ENCODE assay signal across 23 cellular contexts in genomic region chr20:35363190-35363589, GRCh38. TPM values are rescaled to one million over a fixed set of nuclear protein-coding genes. Genes with fewer than 3 reads are reported as not detected.
DNase-seq lines count a peak whose midpoint lies in the region; ATAC-seq and TF ChIP-seq lines count a peak whose summit lies in the region.
"Had no signal": no experiment of that assay in that cellular context is flagged by ENCODE, and none has a peak within 500 bp of the region (broad histone marks: within the 10 kb centered on the region; RNA-seq: fewer than 3 reads in every experiment).

No MANE protein-coding gene starts in this region.

- H3K27ac ChIP-seq in right cardiac atrium (ENCODE audit: low read length) (no peak overlapping the region), testis (peak overlapping the region in 1 of 2 donors; percentile 33)
- H3K27ac ChIP-seq: adrenal gland, thoracic aorta had no signal

- 26% methylated on average over 2 of the region's 2 CpGs for WGBS in right cardiac atrium
- 38 to 51% methylated on average over 2 of the region's 2 CpGs for WGBS in testis, 2 donors

- H3K36me3 Mint-ChIP-seq in glutamatergic neuron (ENCODE audit: unreplicated experiment), result no peaks in the 10 kb centered on the region

- in situ Hi-C loops in SK-MEL-5 (cut with HindIII; ENCODE audit: low pct_unique_long_range_greater_than_20kb, low sequenced_read_pairs) (no loop called here), ACHN (cut with HindIII; ENCODE audit: low pct_ligation_motif_present, low pct_unique_long_range_greater_than_20kb, low sequenced_read_pairs) (no loop called here)

- no peak for TF ChIP-seq POLR2A in testis (IDR thresholded peaks at IDR 0.05)

- H3K27me3 ChIP-seq in right cardiac atrium (ENCODE audit: control insufficient read depth, insufficient read depth) (no peaks in the 10 kb centered on the region), testis (no peaks in the 10 kb centered on the region)
- H3K27me3 ChIP-seq: adrenal gland had no signal

- H3K4me3 Mint-ChIP-seq in glutamatergic neuron (ENCODE audit: unreplicated experiment), result no peak overlapping the region
- H3K4me3 Mint-ChIP-seq: activated CD4-positive, alpha-beta T cell treated with anti-CD3 and anti-CD28 coated beads, Interleukin-2, amount 10 ng/mL, durations not matched to agents 7 days and 5 days; CD4-positive, CD25-positive, alpha-beta regulatory T cell; central memory CD8-positive, alpha-beta T cell; nephron progenitor cell; stimulated activated effector memory CD8-positive, alpha-beta T cell treated with anti-CD3 and anti-CD28 coated beads, Interleukin-12 subunit alpha, Interleukin-12 subunit beta, amount 100 ng/mL, for 72 hours had no signal

- H3K9me3 ChIP-seq in right cardiac atrium (ENCODE audit: control insufficient read depth, low read length) (no peaks in the 10 kb centered on the region), testis (no peaks in the 10 kb centered on the region)
- H3K9me3 ChIP-seq: adrenal gland, thoracic aorta had no signal

- TF ChIP-seq CTCF in fibroblast of villous mesenchyme (IDR thresholded peaks at IDR 0.05; ENCODE audit: insufficient read depth, low read depth, low read length), result no peak
- TF ChIP-seq CTCF in testis (IDR thresholded peaks at IDR 0.05), result no peak
- TF ChIP-seq CTCF in glutamatergic neuron (IDR thresholded peaks at IDR 0.05; ENCODE audit: partially characterized antibody, unreplicated experiment), result no peak

- H3K4me3 ChIP-seq in right cardiac atrium (ENCODE audit: low read length) (no peak overlapping the region), fibroblast of villous mesenchyme (ENCODE audit: low read depth, low read length) (no peak overlapping the region), testis (no peak overlapping the region)
- H3K4me3 ChIP-seq: adrenal gland, thoracic aorta had no signal

- H3K27ac Mint-ChIP-seq in glutamatergic neuron (ENCODE audit: unreplicated experiment), result no peak overlapping the region
- H3K27ac Mint-ChIP-seq: activated CD4-positive, alpha-beta T cell treated with anti-CD3 and anti-CD28 coated beads, Interleukin-2, amount 10 ng/mL, durations not matched to agents 7 days and 5 days; stimulated activated effector memory CD8-positive, alpha-beta T cell treated with anti-CD3 and anti-CD28 coated beads, Interleukin-12 subunit alpha, Interleukin-12 subunit beta, amount 100 ng/mL, for 72 hours had no signal

- peaks cover 1% of the 10 kb centered on the region for H3K4me1 ChIP-seq in right cardiac atrium (ENCODE audit: control insufficient read depth, insufficient read depth, low read length)
- H3K4me1 ChIP-seq in testis, result peaks cover 11% of the 10 kb centered on the region

- no peak for DNase-seq in right cardiac atrium
- DNase-seq in Right ventricle myocardium superior, result no peak
- peak; percentile 96 for DNase-seq in SK-MEL-5 (ENCODE audit: low read depth, low spot score)
- peak; percentile 75 for DNase-seq in fibroblast of villous mesenchyme (ENCODE audit: low read depth)
- DNase-seq in testis, result peak; percentile 79
- no peak for DNase-seq in stimulated activated CD4-positive, alpha-beta T cell treated with anti-CD3 and anti-CD28 coated beads, Interleukin-12 subunit alpha, Interleukin-12 subunit beta, amount 100 ng/mL, for 4 hours
- DNase-seq in ACHN, result no peak
- no peak for DNase-seq in glutamatergic neuron
- DNase-seq: activated CD4-positive, alpha-beta T cell treated with anti-CD3 and anti-CD28 coated beads, Interleukin-2, amount 10 ng/mL, durations not matched to agents 7 days and 5 days; activated CD8-positive, alpha-beta memory T cell treated with anti-CD3 and anti-CD28 coated beads, Interleukin-2, amount 50 U/mL, for 48 hours; activated effector memory CD4-positive, alpha-beta T cell treated with anti-CD3 and anti-CD28 coated beads, Interleukin-2, amount 50 U/mL, for 16 hours; adrenal gland; CD4-positive, CD25-positive, alpha-beta regulatory T cell; GOT3; Karpas-422; left cardiac atrium; NCI-H187 treated with DMSO at 0.1 percent for 48 hours; NCI-H526 treated with DMSO at 0.1 percent for 48 hours; nephron progenitor cell; SHP77 had no signal

- H3K36me3 ChIP-seq in testis (ENCODE audit: low read depth, missing control alignments), result no peaks in the 10 kb centered on the region

- no peaks in the 10 kb centered on the region for H3K9me3 Mint-ChIP-seq in glutamatergic neuron (ENCODE audit: unreplicated experiment)
- H3K9me3 Mint-ChIP-seq: activated CD4-positive, alpha-beta T cell treated with anti-CD3 and anti-CD28 coated beads, Interleukin-2, amount 10 ng/mL, durations not matched to agents 7 days and 5 days; CD4-positive, CD25-positive, alpha-beta regulatory T cell; central memory CD8-positive, alpha-beta T cell; nephron progenitor cell; stimulated activated effector memory CD8-positive, alpha-beta T cell treated with anti-CD3 and anti-CD28 coated beads, Interleukin-12 subunit alpha, Interleukin-12 subunit beta, amount 100 ng/mL, for 72 hours had no signal

- intact Hi-C loops in right cardiac atrium (cut with DNase I) (no loop called here), Right ventricle myocardium superior (cut with DNase I) (no loop called here), testis (cut with DNase I; ENCODE audit: low total_unique reads) (no loop called here)

- ATAC-seq in right cardiac atrium, result peak; percentile 40 to 46
- no peak for ATAC-seq in Right ventricle myocardium superior (ENCODE audit: poor library complexity)
- ATAC-seq: stimulated activated effector memory CD8-positive, alpha-beta T cell treated with anti-CD3 and anti-CD28 coated beads, Interleukin-12 subunit alpha, Interleukin-12 subunit beta, amount 100 ng/mL, for 72 hours had no signal

- peaks cover 19% of the 10 kb centered on the region for H3K4me1 Mint-ChIP-seq in glutamatergic neuron (ENCODE audit: low read depth, unreplicated experiment)
- H3K4me1 Mint-ChIP-seq: activated CD4-positive, alpha-beta T cell treated with anti-CD3 and anti-CD28 coated beads, Interleukin-2, amount 10 ng/mL, durations not matched to agents 7 days and 5 days; central memory CD8-positive, alpha-beta T cell had no signal

- no peaks in the 10 kb centered on the region for H3K27me3 Mint-ChIP-seq in glutamatergic neuron (ENCODE audit: unreplicated experiment)
- H3K27me3 Mint-ChIP-seq: activated CD4-positive, alpha-beta T cell treated with anti-CD3 and anti-CD28 coated beads, Interleukin-2, amount 10 ng/mL, durations not matched to agents 7 days and 5 days; CD4-positive, CD25-positive, alpha-beta regulatory T cell; central memory CD8-positive, alpha-beta T cell had no signal

RNA-seq across cellular contexts. Expression of gene UQCC1, which starts 48.6 kb away (rescaled TPM):
- total RNA-seq in right cardiac atrium, result 100 to 1,000 TPM in 1 of 4 donors, 10 to 100 TPM in 3; 79.0 to 127 (median 84.3) TPM
- 67.2 TPM for polyA plus RNA-seq in right cardiac atrium
- 155 TPM for total RNA-seq in Right ventricle myocardium superior
- 37.8 and 42.9 TPM in 2 replicates for total RNA-seq in SK-MEL-5 (2014; rRNA removed; shearing (Covaris generic))
- 20.8 and 32.5 TPM in 2 replicates for polyA plus RNA-seq in SK-MEL-5 (2015; cell fraction: cytosol; rRNA removed)
- 127 and 140 TPM in 2 replicates for polyA plus RNA-seq in SK-MEL-5 (2015; cell fraction: nucleus; rRNA removed)
- total RNA-seq in fibroblast of villous mesenchyme, result 23.5 and 33.2 TPM in 2 replicates
- 10 to 100 TPM; 48.9 to 52.8 TPM for total RNA-seq in testis
- polyA plus RNA-seq in testis (ENCODE audit: insufficient read depth, low read depth, low replicate concordance), result 55.8 TPM
- 46.0 TPM for total RNA-seq in glutamatergic neuron (ENCODE audit: unreplicated experiment)

Comparison
In these comparisons a context has a peak if more than half of its experiments do, and no peak if none do; other contexts are left out.
1. DNase-seq: peak in SK-MEL-5 (single experiment), fibroblast of villous mesenchyme (single experiment) and testis (single experiment); none in right cardiac atrium (0 of 3), Right ventricle myocardium superior (single experiment), stimulated activated CD4-positive, alpha-beta T cell treated with anti-CD3 and anti-CD28 coated beads, Interleukin-12 subunit alpha, Interleukin-12 subunit beta, amount 100 ng/mL, for 4 hours (single experiment), ACHN (single experiment) and glutamatergic neuron (single experiment).